11 cellular contexts compared by ENCODE assay signal in genomic region chr2:138779451-138780440, GRCh38. TPM values are rescaled to one million over a fixed set of nuclear protein-coding genes. Genes with fewer than 3 reads are reported as not detected.
DNase-seq lines count a peak whose midpoint lies in the region; ATAC-seq and TF ChIP-seq lines count a peak whose summit lies in the region.
"Had no signal": no experiment of that assay in that cellular context is flagged by ENCODE, and none has a peak within 500 bp of the region (broad histone marks: within the 10 kb centered on the region; RNA-seq: fewer than 3 reads in every experiment).

Gene NXPH2, minus strand, starts transcription at chr2:138780390. Its CDS starts 149 bp downstream, at chr2:138780241.

- ATAC-seq in foreskin keratinocyte (peak; percentile 61), HG03432 (IDR thresholded peaks at IDR 0.05; ENCODE audit: unreplicated experiment) (no peak), HG03521 (IDR thresholded peaks at IDR 0.05; ENCODE audit: unreplicated experiment) (no peak)
- ATAC-seq: effector memory CD8-positive, alpha-beta T cell had no signal

- peaks cover 66% of the 10 kb centered on the region for H3K27me3 ChIP-seq in foreskin keratinocyte

- H3K27ac ChIP-seq in foreskin keratinocyte: no peak within 1 kb of the TSS

- H3K4me1 ChIP-seq in foreskin keratinocyte: no peaks in the 10 kb centered on the region

- peak; percentile 17 for DNase-seq in AG20443 (ENCODE audit: low spot score)
- peak; percentile 79 for DNase-seq in NCI-H2227 (lab: John Stamatoyannopoulos, UW; ENCODE audit: unreplicated experiment)
- DNase-seq in foreskin keratinocyte: peak in 1 of 2 donors; percentile 47
- no peak for DNase-seq in occipital lobe (lab: John Stamatoyannopoulos, UW)
- DNase-seq in SKM-1 treated with dmso at 0.1 percent for 144 hours (lab: John Stamatoyannopoulos, UW; ENCODE audit: unreplicated experiment): no peak
- DNase-seq in OCI-M1 (lab: John Stamatoyannopoulos, UW): no peak
- DNase-seq: activated CD4-positive, alpha-beta T cell treated with anti-CD3 and anti-CD28 coated beads for 1 hour; effector memory CD8-positive, alpha-beta T cell; EL had no signal

- TF ChIP-seq CTCF in foreskin keratinocyte (conservative IDR thresholded peaks at IDR 0.05): no peak

RNA-seq across cellular contexts. Expression of gene NXPH2, which starts in this region (rescaled TPM):
- total RNA-seq in foreskin keratinocyte (not detected in 2 replicates), occipital lobe (30.4 TPM)
- polyA plus RNA-seq in foreskin keratinocyte: not detected in 2 replicates

Comparison
In these comparisons a context has a peak if more than half of its experiments do, and no peak if none do; other contexts are left out.
1. RNA of gene NXPH2 (total RNA-seq): 30.4 TPM in occipital lobe (single experiment); not detected in foreskin keratinocyte; every median in the first group is over 10 times any median in the second.
2. Peak in ATAC-seq in foreskin keratinocyte; RNA of the gene not detected or under 1 TPM.
3. DNase-seq: peak in AG20443 (single experiment) and NCI-H2227 (single experiment); none in occipital lobe (single experiment), SKM-1 treated with dmso at 0.1 percent for 144 hours (single experiment) and OCI-M1 (single experiment).